In genomic region chr12:111444706-111445310, GRCh38 we compare ENCODE assay signal across 8 cellular contexts. TPM values are rescaled to one million over a fixed set of nuclear protein-coding genes. Genes with fewer than 3 reads are reported as not detected.
DNase-seq lines count a peak whose midpoint lies in the region; ATAC-seq, FAIRE-seq and TF ChIP-seq lines count a peak whose summit lies in the region.

No MANE protein-coding gene starts in this region.

- CTCF ChIA-PET in H1 (lab: Charles Lee; ENCODE audit: partially characterized antibody): interaction anchor here (1.0 to 31.7 kb wide), 9 partner anchors 10 to 114 kb away, joined by 3 to 838 read pairs (median 5); partner anchors contain the start of gene SH2B3

- H3K79me1 ChIP-seq in H1 (ENCODE audit: low read depth, low read length): peaks cover 16% of the 10 kb centered on the region

- peak; percentile 74 for ATAC-seq in GM21367 (IDR thresholded peaks at IDR 0.05; ENCODE audit: unreplicated experiment)

- H3K4me2 ChIP-seq in H1 (ENCODE audit: insufficient read depth in 1 of 2, low read depth in 2 of 2, low read length in 2 of 2): no peak overlapping the region

- no peak overlapping the region for H3K9ac ChIP-seq in HUES6 (ENCODE audit: low read length)
- H3K9ac ChIP-seq in H1 (replicated peaks in 1 of 4; ENCODE audit: extremely low read depth in 1 of 4, low read depth in 3 of 4, low read length in 3 of 4): peak overlapping the region in 1 of 4 experiments; percentile 26; a peak in 1 of 7 replicates

- H3K36me3 ChIP-seq in HUES6 (ENCODE audit: control insufficient read depth, insufficient read depth, low read length): peaks cover 64% of the 10 kb centered on the region
- peaks cover 12 to 26% (median 23%) of the 10 kb centered on the region in 4 experiments for H3K36me3 ChIP-seq in H1 (ENCODE audit: control insufficient read depth in 2 of 4, insufficient read depth in 4 of 4, low read length in 3 of 4)

- H3K4me3 ChIP-seq in HUES6 (ENCODE audit: low read depth, low read length) (no peak overlapping the region), H1 (ENCODE audit: extremely low read depth in 1 of 4, insufficient read depth in 2 of 4, low read depth in 3 of 4, low read length in 4 of 4) (no peak overlapping the region)

- H3K4me3 Mint-ChIP-seq in nephron: no peak overlapping the region

- H2BK20ac ChIP-seq in H1 (ENCODE audit: low read length): no peak overlapping the region

- H3K18ac ChIP-seq in H1 (ENCODE audit: extremely low read depth, low read length): no peak overlapping the region

- POLR2A ChIA-PET in H1 (lab: Charles Lee; ENCODE audit: partially characterized antibody): interaction anchor here (1.1 to 5.3 kb wide), 8 partner anchors 10 to 42 kb away, joined by 3 to 29 read pairs (median 17); no protein-coding TSS in a partner anchor

- H3K4me1 Mint-ChIP-seq in nephron: peaks cover 51% of the 10 kb centered on the region

- H2BK5ac ChIP-seq in H1 (ENCODE audit: low read depth, low read length): peak overlapping the region; percentile 61

- no peak overlapping the region for H2AFZ ChIP-seq in H1 (ENCODE audit: low read length)

- H3K14ac ChIP-seq in H1 (ENCODE audit: insufficient read length): no peak overlapping the region

- 97% methylated on average over 8 of the region's 10 CpGs; no CpG with 5 or more reads in 1 of the 2 experiments for WGBS in H1 (ENCODE audit: extremely low coverage in 1 of 2, insufficient coverage in 1 of 2, insufficient read length in 1 of 2, insufficient replicate concordance in 2 of 2, low coverage in 1 of 2, low lambda C conversion rate in 2 of 2, missing lambda C conversion rate in 1 of 2), 2 experiments

- H3K27me3 Mint-ChIP-seq in nephron (ENCODE audit: low read depth): no peaks in the 10 kb centered on the region

- H3K27ac ChIP-seq in HUES6 (ENCODE audit: low read depth, low read length) (0 out of 2 replicates have a peak overlapping the region, but pooled peaks have one; percentile 11), H1 (ENCODE audit: low read depth, low read length) (peak overlapping the region; percentile 38; the same call in 1 of the 2 replicates)

- TF ChIP-seq CTCF in H1 (IDR thresholded peaks at IDR 0.05; ENCODE audit: control extremely low read depth in 1 of 3, insufficient read depth in 1 of 3, low read depth in 1 of 3, low read length in 3 of 3) (no peak), nephron (IDR thresholded peaks at IDR 0.05; ENCODE audit: unreplicated experiment in 3 of 3) (no peak)

- H3K36me3 Mint-ChIP-seq in nephron (ENCODE audit: low read depth): peaks cover 46% of the 10 kb centered on the region

- no peaks in the 10 kb centered on the region for H3K9me3 ChIP-seq in HUES6 (ENCODE audit: control insufficient read depth, insufficient read depth, low read depth, low read length)
- H3K9me3 ChIP-seq in H1 (ENCODE audit: insufficient read depth in 2 of 2, low read depth in 1 of 2, low read length in 1 of 2): no peaks in the 10 kb centered on the region

- H3K27me3 ChIP-seq in HUES6 (ENCODE audit: control insufficient read depth, insufficient read depth, low read length): no peaks in the 10 kb centered on the region
- no peaks in the 10 kb centered on the region for H3K27me3 ChIP-seq in H1 (replicated peaks in 1 of 4; ENCODE audit: control insufficient read depth in 3 of 4, extremely low read depth in 1 of 4, insufficient read depth in 3 of 4, low read length in 3 of 4)

- H3K27ac Mint-ChIP-seq in nephron: peak overlapping the region; percentile 70 to 84 (median 80)

- FAIRE-seq in H1 (lab: Jason Lieb, UNC): no peak

- H3K9me3 Mint-ChIP-seq in nephron: no peaks in the 10 kb centered on the region

- no peak overlapping the region for H3K4ac ChIP-seq in H1 (replicated peaks; ENCODE audit: insufficient read length, low read depth, low read length)

- no peak overlapping the region for H4K5ac ChIP-seq in H1 (ENCODE audit: insufficient read length, low read depth, low read length)

- no peak overlapping the region for H2BK120ac ChIP-seq in H1 (replicated peaks; ENCODE audit: low read depth, low read length)

- H2BK12ac ChIP-seq in H1 (ENCODE audit: low read depth, low read length): no peak overlapping the region

- DNase-seq in CD1c-positive myeloid dendritic cell (ENCODE audit: extremely low spot score) (peak; percentile 96), H1 (ENCODE audit: low read depth in 1 of 2, low spot score in 2 of 2) (peak in 1 of 2 experiments; percentile 48), superior temporal gyrus (ENCODE audit: extremely low spot score) (peak; percentile 37), T1000 (lab: John Stamatoyannopoulos, UW) (no peak)
- DNase-seq in activated CD4-positive, alpha-beta T cell treated with anti-CD3 and anti-CD28 coated beads, Interleukin-2, amount 50 U/mL, for 24 hours (ENCODE audit: low read depth in 1 of 2, low spot score in 1 of 2): peak; percentile 63 to 85

- no peak overlapping the region for H2BK15ac ChIP-seq in H1 (ENCODE audit: low read length)

- H2AK5ac ChIP-seq in H1 (ENCODE audit: low read depth, low read length): no peak overlapping the region

- no peak overlapping the region; the same call in 1 of the 2 replicates for H4K8ac ChIP-seq in H1 (ENCODE audit: extremely low read depth, insufficient read depth, low read length)

- no peak for TF ChIP-seq POLR2A in H1 (IDR thresholded peaks at IDR 0.05; ENCODE audit: control extremely low read depth in 1 of 2, low read depth in 2 of 2, low read length in 2 of 2)

- TF ChIP-seq EP300 in H1 (IDR thresholded peaks at IDR 0.05; ENCODE audit: borderline replicate concordance in 1 of 2, low read depth in 2 of 2, low read length in 2 of 2): no peak

- H3K4me1 ChIP-seq in HUES6 (ENCODE audit: control insufficient read depth, insufficient read depth, low read length) (peaks cover 33% of the 10 kb centered on the region), H1 (replicated peaks in 1 of 4; ENCODE audit: control insufficient read depth in 3 of 4, insufficient read depth in 4 of 4, low read length in 3 of 4) (peaks cover 0 to 19% (median 10%) of the 10 kb centered on the region in 4 experiments; a peak in 6 of 7 replicates)

- no peak overlapping the region for H3K23ac ChIP-seq in H1 (ENCODE audit: insufficient read length)

- no peaks in the 10 kb centered on the region for H3K23me2 ChIP-seq in H1 (ENCODE audit: low read depth, low read length)

- no peak overlapping the region for H4K91ac ChIP-seq in H1 (replicated peaks; ENCODE audit: insufficient read length, low read length)

- 0 out of 4 replicates have a peak, but pooled peaks of 1 of the 2 experiments have one; percentile 3 for TF ChIP-seq RAD21 in H1 (IDR thresholded peaks at IDR 0.05 in 1 of 2, conservative IDR thresholded peaks at IDR 0.05 in 1 of 2; ENCODE audit: low read depth in 2 of 2, low read length in 2 of 2)

- peaks cover 0 to 32% of the 10 kb centered on the region in 2 experiments; a peak in 2 of 4 replicates for H3K79me2 ChIP-seq in H1 (ENCODE audit: control insufficient read depth in 1 of 2, insufficient read depth in 2 of 2, low read length in 2 of 2)

- H4K20me1 ChIP-seq in H1 (replicated peaks in 1 of 2; ENCODE audit: control insufficient read depth in 1 of 2, insufficient read depth in 2 of 2, low read length in 2 of 2): peaks cover 21 to 24% of the 10 kb centered on the region in 2 experiments

- H3K56ac ChIP-seq in H1 (replicated peaks; ENCODE audit: insufficient read length, low read depth, low read length): no peak overlapping the region

TF ChIP-seq in H1, 55 proteins besides CTCF, POLR2A, EP300 and RAD21:
- no peak for TF ChIP-seq RFX5 (IDR thresholded peaks at IDR 0.05; ENCODE audit: borderline replicate concordance, low read depth, low read length)

RNA-seq across cellular contexts. Expression of gene SH2B3, which starts 39.1 kb away (rescaled TPM):
- 29.8 and 34.1 TPM in 2 replicates for total RNA-seq in H1 (2021; fragmentation: NEBNext Ultra II Directional; extraction: Animal tissue kit (Norgen Biotek cat#: 25700))
- polyA plus RNA-seq in H1 (2011; rRNA removed): 20.8 and 25.1 TPM in 2 replicates
- polyA plus RNA-seq in H1 (2011; cell fraction: cytosol; rRNA removed): 18.3 TPM
- polyA plus RNA-seq in H1 (2011; cell fraction: nucleus; rRNA removed): 18.8 TPM
- polyA plus RNA-seq in H1 (2012, experiment 1 of 2): 18.4 to 20.9 TPM (median 20.6 TPM) in 4 replicates
- polyA plus RNA-seq in H1 (2012, experiment 2 of 2): 12.1 TPM
- polyA plus RNA-seq in H1 (2013, experiment 1 of 2): 20.8 TPM
- polyA plus RNA-seq in H1 (2013, experiment 2 of 2): 21.5 TPM
- 12.6 and 17.8 TPM in 2 replicates for polyA minus RNA-seq in H1 (2011; rRNA and poly(A)+ RNA removed)
- polyA minus RNA-seq in H1 (2011; cell fraction: cytosol; rRNA and poly(A)+ RNA removed): 19.1 TPM
- 14.7 TPM for polyA minus RNA-seq in H1 (2011; cell fraction: nucleus; rRNA and poly(A)+ RNA removed)
